In genomic region chr17:44797809-44798208, GRCh38 we compare ENCODE assay signal across 20 cellular contexts. TPM values are rescaled to one million over a fixed set of nuclear protein-coding genes. Genes with fewer than 3 reads are reported as not detected.
DNase-seq lines count a peak whose midpoint lies in the region; ATAC-seq, FAIRE-seq and TF ChIP-seq lines count a peak whose summit lies in the region.
"Had no signal": no experiment of that assay in that cellular context is flagged by ENCODE, and none has a peak within 500 bp of the region (broad histone marks: within the 10 kb centered on the region; RNA-seq: fewer than 3 reads in every experiment).

No MANE protein-coding gene starts in this region.

- H4K5ac ChIP-seq in mesendoderm (ENCODE audit: low read length) = no peak overlapping the region

- TF ChIP-seq CTCF in liver (IDR thresholded peaks at IDR 0.05; ENCODE audit: low read depth, low read length, missing input control) = no peak
- no peak for TF ChIP-seq CTCF in HepG2 (CRISPR knock-in tag; IDR thresholded peaks at IDR 0.05)
- TF ChIP-seq CTCF in nephron progenitor cell (IDR thresholded peaks at IDR 0.05) = no peak

- no peak overlapping the region for H3K9ac ChIP-seq in liver (ENCODE audit: low read depth in 1 of 2, low read length in 2 of 2)
- H3K9ac ChIP-seq in HepG2 (ENCODE audit: insufficient read depth, low read depth, low read length) = no peak overlapping the region
- no peak overlapping the region for H3K9ac ChIP-seq in mesendoderm (ENCODE audit: low read length)

- H2BK120ac ChIP-seq in mesendoderm (ENCODE audit: low read depth, low read length) = no peak overlapping the region

- H3K4me1 ChIP-seq in liver (ENCODE audit: control insufficient read depth in 4 of 4, insufficient read depth in 4 of 4, low read length in 3 of 4) (peaks cover 0 to 9% (median 0%) of the 10 kb centered on the region in 4 donors), HepG2 (ENCODE audit: insufficient read depth, low read length) (peaks cover 22% of the 10 kb centered on the region), mesendoderm (ENCODE audit: control insufficient read depth, low read depth, low read length) (no peaks in the 10 kb centered on the region)
- H3K4me1 ChIP-seq: pancreas had no signal

- H3K4ac ChIP-seq in mesendoderm (ENCODE audit: low read depth, low read length) = no peak overlapping the region

- H3K36me3 ChIP-seq in liver (ENCODE audit: control insufficient read depth in 4 of 4, insufficient read depth in 3 of 4, low read depth in 1 of 4, low read length in 3 of 4) (no peaks in the 10 kb centered on the region), HepG2 (replicated peaks in 1 of 2; ENCODE audit: control insufficient read depth in 1 of 2, insufficient read depth in 2 of 2, low read length in 2 of 2) (0 out of 5 replicates have a peak, but pooled peaks cover 0 to 1% of the 10 kb centered on the region in 2 experiments), mesendoderm (ENCODE audit: control insufficient read depth, insufficient read depth, low read length) (peaks cover 2% of the 10 kb centered on the region)
- H3K36me3 ChIP-seq: pancreas, thyroid gland had no signal

- H3K36me3 Mint-ChIP-seq in nephron progenitor cell (ENCODE audit: low read depth) = peaks cover 55% of the 10 kb centered on the region
- H3K36me3 Mint-ChIP-seq: CD8-positive, alpha-beta T cell had no signal

- no peak overlapping the region for H3K23ac ChIP-seq in mesendoderm (ENCODE audit: low read length)

- H2AK5ac ChIP-seq in mesendoderm (ENCODE audit: low read length) = no peak overlapping the region

- H3K79me1 ChIP-seq in mesendoderm (ENCODE audit: low read length) = peaks cover 4% of the 10 kb centered on the region

- H3K4me1 Mint-ChIP-seq in nephron progenitor cell = peaks cover 22% of the 10 kb centered on the region

- no peak overlapping the region for H3K4me3 Mint-ChIP-seq in nephron progenitor cell
- H3K4me3 Mint-ChIP-seq: activated T-cell treated with anti-CD3 and anti-CD28 coated beads, Interleukin-2, amount 50 U/mL, for 72 hours; CD8-positive, alpha-beta T cell had no signal

- no peaks in the 10 kb centered on the region for H3K27me3 ChIP-seq in liver (ENCODE audit: control insufficient read depth in 4 of 4, insufficient read depth in 4 of 4, low read length in 3 of 4)
- H3K27me3 ChIP-seq in HepG2 (ENCODE audit: control insufficient read depth in 1 of 2, insufficient read depth in 2 of 2, low read length in 2 of 2) = peaks cover 0 to 3% of the 10 kb centered on the region in 2 experiments; a peak in 2 of 5 replicates
- H3K27me3 ChIP-seq in mesendoderm (ENCODE audit: insufficient read depth, low read length, poor library complexity) = no peaks in the 10 kb centered on the region
- H3K27me3 ChIP-seq: pancreas, thyroid gland had no signal

- 81% methylated on average over 11 of the region's 11 CpGs for WGBS in liver
- WGBS in HepG2 (ENCODE audit: low lambda C conversion rate) = 63% methylated on average over 11 of the region's 11 CpGs
- no CpG with 5 or more reads among the region's 11 CpGs for WGBS in mesendoderm (ENCODE audit: extremely low coverage, insufficient coverage, low lambda C conversion rate)

- TF ChIP-seq POLR2A in HepG2 (IDR thresholded peaks at IDR 0.05; ENCODE audit: insufficient read depth in 1 of 2, low read depth in 2 of 2, low read length in 2 of 2) = no peak

- no peak for FAIRE-seq in HepG2 (lab: Jason Lieb, UNC)
- FAIRE-seq: A204.1, GM19239, pancreas had no signal

- H3K79me2 ChIP-seq in HepG2 (ENCODE audit: insufficient read depth, low read length) (no peaks in the 10 kb centered on the region), mesendoderm (ENCODE audit: control insufficient read depth, insufficient read depth, low read length) (no peaks in the 10 kb centered on the region)

- H4K8ac ChIP-seq in mesendoderm (ENCODE audit: low read depth, low read length) = no peak overlapping the region

- no peak for DNase-seq in HepG2 (ENCODE audit: low spot score)
- no peak for DNase-seq in Right ventricle myocardium superior
- no peak for DNase-seq in nephron progenitor cell
- no peak for DNase-seq in mesendoderm
- DNase-seq: activated T-cell treated with anti-CD3 and anti-CD28 coated beads, Interleukin-2, amount 50 U/mL, for 72 hours; CD8-positive, alpha-beta T cell; GDM1; NCI-H1092; NCI-H2171 treated with DMSO at 0.1 percent for 48 hours; NK-92 treated with Interleukin-12 subunit alpha and Interleukin-12 subunit beta, amount 100 ng/mL, for 24 hours; pancreas; SHP77 treated with DMSO at 0.1 percent for 48 hours; thyroid gland had no signal

- peak overlapping the region; percentile 92 for H3K27ac Mint-ChIP-seq in nephron progenitor cell
- H3K27ac Mint-ChIP-seq: activated T-cell treated with anti-CD3 and anti-CD28 coated beads, Interleukin-2, amount 50 U/mL, for 72 hours; CD8-positive, alpha-beta T cell had no signal

- H3K4me3 ChIP-seq in liver (ENCODE audit: low read depth in 1 of 3, low read length in 3 of 3) (no peak overlapping the region), HepG2 (replicated peaks in 1 of 3; ENCODE audit: insufficient read depth in 1 of 3, low read depth in 2 of 3, low read length in 3 of 3) (no peak overlapping the region), mesendoderm (ENCODE audit: low read length) (no peak overlapping the region)
- H3K4me3 ChIP-seq: pancreas, thyroid gland had no signal

- no peaks in the 10 kb centered on the region for H3K27me3 Mint-ChIP-seq in nephron progenitor cell (ENCODE audit: low read depth, poor library complexity)

- H3K27ac ChIP-seq in liver (ENCODE audit: low read depth in 1 of 2, low read length in 2 of 2) (peak overlapping the region; percentile 10 to 70), HepG2 (ENCODE audit: extremely low read length, insufficient read depth, low read length) (no peak overlapping the region), mesendoderm (ENCODE audit: low read depth, low read length) (no peak overlapping the region)
- H3K27ac ChIP-seq: pancreas, thyroid gland had no signal

- TF ChIP-seq RAD21 in liver (IDR thresholded peaks at IDR 0.05) = no peak
- no peak for TF ChIP-seq RAD21 in HepG2 (CRISPR knock-in tag; IDR thresholded peaks at IDR 0.05)

- H3K4me2 ChIP-seq in HepG2 (ENCODE audit: low read depth, low read length) (no peak overlapping the region), mesendoderm (ENCODE audit: low read length) (no peak overlapping the region)

- POLR2A ChIA-PET in HepG2 (lab: Yijun Ruan, JAX) = no interaction called here

- H3K9me3 Mint-ChIP-seq in nephron progenitor cell = no peaks in the 10 kb centered on the region
- H3K9me3 Mint-ChIP-seq: activated T-cell treated with anti-CD3 and anti-CD28 coated beads, Interleukin-2, amount 50 U/mL, for 72 hours; CD8-positive, alpha-beta T cell had no signal

- H4K20me1 ChIP-seq in HepG2 (ENCODE audit: insufficient read depth, low read length) = no peaks in the 10 kb centered on the region

- TF ChIP-seq EP300 in HepG2 (IDR thresholded peaks at IDR 0.05; ENCODE audit: low read depth in 2 of 2, low read length in 2 of 2) = no peak
- no peak for TF ChIP-seq EP300 in HepG2 (CRISPR knock-in tag; IDR thresholded peaks at IDR 0.05; ENCODE audit: borderline replicate concordance)

- in situ Hi-C loops in HepG2 (cut with HindIII; ENCODE audit: extremely low pct_ligation_motif_present, low pct_unique_long_range_greater_than_20kb) = loop anchor here (25.0 kb wide), 1 partner anchor 214 kb away; no protein-coding TSS in a partner anchor

- H3K9me3 ChIP-seq in liver (ENCODE audit: control insufficient read depth in 4 of 4, low read length in 3 of 4) (no peaks in the 10 kb centered on the region), HepG2 (ENCODE audit: low read length) (no peaks in the 10 kb centered on the region)
- H3K9me3 ChIP-seq: pancreas, thyroid gland had no signal

- H2AFZ ChIP-seq in HepG2 (ENCODE audit: low read length) = no peak overlapping the region

- no TSS peak for BruUV-seq in HepG2 (replicated peaks; lab: Mats Ljungman, UMichigan)

- H3K56ac ChIP-seq in mesendoderm (ENCODE audit: low read length) = no peak overlapping the region

- intact Hi-C loops in HepG2 (cut with micrococcal nuclease; ENCODE audit: unreplicated experiment) = no loop called here
- intact Hi-C loops in Right ventricle myocardium superior (cut with DNase I) = no loop called here

- H2BK5ac ChIP-seq in mesendoderm (ENCODE audit: low read length) = no peak overlapping the region

- no peak overlapping the region for H3K18ac ChIP-seq in mesendoderm (ENCODE audit: low read length)

- CTCF ChIA-PET in HepG2 (lab: Yijun Ruan, JAX; ENCODE audit: low intra/inter-chr PET ratio, low total read pairs) = no interaction called here

- H2BK15ac ChIP-seq in mesendoderm (replicated peaks; ENCODE audit: low read depth) = no peak overlapping the region

- no peak for ATAC-seq in HepG2
- ATAC-seq in Right ventricle myocardium superior (ENCODE audit: poor library complexity) = peak; percentile 72
- ATAC-seq in GM18519 (IDR thresholded peaks at IDR 0.05; ENCODE audit: low FRiP score, unreplicated experiment) = no peak
- no peak for ATAC-seq in GM18909 (IDR thresholded peaks at IDR 0.05; ENCODE audit: poor library complexity, unreplicated experiment)
- ATAC-seq in HG03196 (IDR thresholded peaks at IDR 0.05; ENCODE audit: unreplicated experiment) = no peak
- ATAC-seq: activated T-cell treated with anti-CD3 and anti-CD28 coated beads, Interleukin-2, amount 50 U/mL, for 72 hours; CD8-positive, alpha-beta T cell; pancreas had no signal

RNA-seq across cellular contexts. Expression of gene GJC1, which starts 32.3 kb away (rescaled TPM):
- total RNA-seq in liver = 1 to 10 TPM; 1.2 to 1.4 TPM
- polyA plus RNA-seq in liver = under 1 TPM; 0.17 to 0.37 TPM
- total RNA-seq in HepG2 (2016; rRNA removed; fragmentation: Illumina TruSeq; extraction: Trizol) = 1.7 and 2.0 TPM in 2 replicates
- 0.35 and 0.40 TPM in 2 replicates for total RNA-seq in HepG2 (2016; cell fraction: cytosol; rRNA removed; fragmentation: Illumina TruSeq; extraction: Trizol; ENCODE audit: low read depth)
- 1.9 and 2.5 TPM in 2 replicates for total RNA-seq in HepG2 (2016; cell fraction: insoluble cytoplasmic fraction; rRNA removed; fragmentation: Illumina TruSeq; extraction: Trizol)
- 0.83 and 1.2 TPM in 2 replicates for total RNA-seq in HepG2 (2016; cell fraction: membrane; rRNA removed; fragmentation: Illumina TruSeq; extraction: Trizol)
- total RNA-seq in HepG2 (2016; cell fraction: nucleus; rRNA removed; fragmentation: Illumina TruSeq; extraction: Trizol) = 1.6 and 2.1 TPM in 2 replicates
- 1.2 and 1.7 TPM in 2 replicates for polyA plus RNA-seq in HepG2 (2011; rRNA removed)
- 1.0 and 1.6 TPM in 2 replicates for polyA plus RNA-seq in HepG2 (2011; cell fraction: cytosol; rRNA removed)
- polyA plus RNA-seq in HepG2 (2011; cell fraction: nucleus; rRNA removed) = 0.81 and 1.1 TPM in 2 replicates
- polyA plus RNA-seq in HepG2 (2012) = 2.4 and 2.6 TPM in 2 replicates
- 0.18 and 0.34 TPM in 2 replicates for polyA plus RNA-seq in HepG2 (2016; cell fraction: cytosol; fragmentation: Illumina TruSeq; extraction: Trizol; ENCODE audit: low read depth)
- 1.9 and 2.0 TPM in 2 replicates for polyA plus RNA-seq in HepG2 (2016; cell fraction: insoluble cytoplasmic fraction; fragmentation: Illumina TruSeq; extraction: Trizol; ENCODE audit: low read depth)
- polyA plus RNA-seq in HepG2 (2016; cell fraction: membrane; fragmentation: Illumina TruSeq; extraction: Trizol; ENCODE audit: low read depth) = 0.55 TPM in 2 replicates
- polyA plus RNA-seq in HepG2 (2016; cell fraction: nucleus; fragmentation: Illumina TruSeq; extraction: Trizol; ENCODE audit: insufficient read depth, low read depth) = 2.2 and 3.5 TPM in 2 replicates
- 2.4 and 13.8 TPM in 2 replicates for polyA minus RNA-seq in HepG2 (2011; rRNA and poly(A)+ RNA removed; ENCODE audit: low replicate concordance)
- 1.7 and 2.3 TPM in 2 replicates for polyA minus RNA-seq in HepG2 (2011; cell fraction: cytosol; rRNA and poly(A)+ RNA removed)
- polyA minus RNA-seq in HepG2 (2011; cell fraction: nucleus; rRNA and poly(A)+ RNA removed) = 1.1 and 1.3 TPM in 2 replicates
- 16.1 TPM for total RNA-seq in Right ventricle myocardium superior
- 35.4 TPM for polyA plus RNA-seq in mesendoderm (2013, experiment 1 of 2)
- 36.0 TPM for polyA plus RNA-seq in mesendoderm (2013, experiment 2 of 2)
- total RNA-seq: CD8-positive, alpha-beta T cell had no signal

RNA-seq across cellular contexts. Expression of gene ADAM11, which starts 39.0 kb away (rescaled TPM):
- total RNA-seq in liver = 1 to 10 TPM in 1 of 2 donors, under 1 TPM in 1; 0.08 to 1.1 TPM
- polyA plus RNA-seq in liver = under 1 TPM in 1 of 2 donors, not detected in 1; 0.06 TPM
- total RNA-seq in HepG2 (2016; rRNA removed; fragmentation: Illumina TruSeq; extraction: Trizol) = 0.44 and 0.91 TPM in 2 replicates
- 0.18 and 0.40 TPM in 2 replicates for total RNA-seq in HepG2 (2016; cell fraction: cytosol; rRNA removed; fragmentation: Illumina TruSeq; extraction: Trizol; ENCODE audit: low read depth)
- 0.40 and 0.76 TPM in 2 replicates for total RNA-seq in HepG2 (2016; cell fraction: insoluble cytoplasmic fraction; rRNA removed; fragmentation: Illumina TruSeq; extraction: Trizol)
- 0.59 TPM in 2 replicates for total RNA-seq in HepG2 (2016; cell fraction: membrane; rRNA removed; fragmentation: Illumina TruSeq; extraction: Trizol)
- total RNA-seq in HepG2 (2016; cell fraction: nucleus; rRNA removed; fragmentation: Illumina TruSeq; extraction: Trizol) = 1.4 and 1.8 TPM in 2 replicates
- 0.33 and 0.38 TPM in 2 replicates for polyA plus RNA-seq in HepG2 (2011; rRNA removed)
- polyA plus RNA-seq in HepG2 (2011; cell fraction: cytosol; rRNA removed) = 0.09 and 0.34 TPM in 2 replicates
- polyA plus RNA-seq in HepG2 (2011; cell fraction: nucleus; rRNA removed) = 2.0 and 2.2 TPM in 2 replicates
- polyA plus RNA-seq in HepG2 (2012) = 0.19 and 0.40 TPM in 2 replicates
- polyA plus RNA-seq in HepG2 (2016; cell fraction: cytosol; fragmentation: Illumina TruSeq; extraction: Trizol; ENCODE audit: low read depth) = 0.17 and 0.23 TPM in 2 replicates
- 0.50 and 0.58 TPM in 2 replicates for polyA plus RNA-seq in HepG2 (2016; cell fraction: insoluble cytoplasmic fraction; fragmentation: Illumina TruSeq; extraction: Trizol; ENCODE audit: low read depth)
- 0.31 and 0.34 TPM in 2 replicates for polyA plus RNA-seq in HepG2 (2016; cell fraction: membrane; fragmentation: Illumina TruSeq; extraction: Trizol; ENCODE audit: low read depth)
- 2.2 and 3.0 TPM in 2 replicates for polyA plus RNA-seq in HepG2 (2016; cell fraction: nucleus; fragmentation: Illumina TruSeq; extraction: Trizol; ENCODE audit: insufficient read depth, low read depth)
- 2.1 and 2.5 TPM in 2 replicates for polyA minus RNA-seq in HepG2 (2011; rRNA and poly(A)+ RNA removed; ENCODE audit: low replicate concordance)
- 0.18 and 0.69 TPM in 2 replicates for polyA minus RNA-seq in HepG2 (2011; cell fraction: cytosol; rRNA and poly(A)+ RNA removed)
- 0.87 and 0.90 TPM in 2 replicates for polyA minus RNA-seq in HepG2 (2011; cell fraction: nucleus; rRNA and poly(A)+ RNA removed)
- 18.5 TPM for total RNA-seq in Right ventricle myocardium superior
- polyA plus RNA-seq in mesendoderm (2013, experiment 1 of 2) = 0.46 TPM
- 0.43 TPM for polyA plus RNA-seq in mesendoderm (2013, experiment 2 of 2)

RNA-seq across cellular contexts. Expression of gene HIGD1B, which starts 49.9 kb away (rescaled TPM):
- total RNA-seq in liver (not detected), HepG2 (2016; rRNA removed; fragmentation: Illumina TruSeq; extraction: Trizol) (not detected in 2 replicates), Right ventricle myocardium superior (17.4 TPM)
- polyA plus RNA-seq in liver (under 1 TPM; 0.28 to 0.43 TPM), HepG2 (2011; rRNA removed) (not detected in 2 replicates)
- not detected in 2 replicates for total RNA-seq in HepG2 (2016; cell fraction: cytosol; rRNA removed; fragmentation: Illumina TruSeq; extraction: Trizol; ENCODE audit: low read depth)
- not detected in 2 replicates for total RNA-seq in HepG2 (2016; cell fraction: insoluble cytoplasmic fraction; rRNA removed; fragmentation: Illumina TruSeq; extraction: Trizol)
- total RNA-seq in HepG2 (2016; cell fraction: membrane; rRNA removed; fragmentation: Illumina TruSeq; extraction: Trizol) = not detected in 2 replicates
- not detected in 2 replicates for total RNA-seq in HepG2 (2016; cell fraction: nucleus; rRNA removed; fragmentation: Illumina TruSeq; extraction: Trizol)
- not detected in 2 replicates for polyA plus RNA-seq in HepG2 (2011; cell fraction: cytosol; rRNA removed)
- not detected in 2 replicates for polyA plus RNA-seq in HepG2 (2011; cell fraction: nucleus; rRNA removed)
- not detected in 2 replicates for polyA plus RNA-seq in HepG2 (2012)
- not detected in 2 replicates for polyA plus RNA-seq in HepG2 (2016; cell fraction: cytosol; fragmentation: Illumina TruSeq; extraction: Trizol; ENCODE audit: low read depth)
- polyA plus RNA-seq in HepG2 (2016; cell fraction: insoluble cytoplasmic fraction; fragmentation: Illumina TruSeq; extraction: Trizol; ENCODE audit: low read depth) = not detected in 2 replicates
- not detected in 2 replicates for polyA plus RNA-seq in HepG2 (2016; cell fraction: membrane; fragmentation: Illumina TruSeq; extraction: Trizol; ENCODE audit: low read depth)
- polyA plus RNA-seq in HepG2 (2016; cell fraction: nucleus; fragmentation: Illumina TruSeq; extraction: Trizol; ENCODE audit: insufficient read depth, low read depth) = not detected in 2 replicates
- not detected in 2 replicates for polyA minus RNA-seq in HepG2 (2011; rRNA and poly(A)+ RNA removed; ENCODE audit: low replicate concordance)
- not detected in 2 replicates for polyA minus RNA-seq in HepG2 (2011; cell fraction: cytosol; rRNA and poly(A)+ RNA removed)
- polyA minus RNA-seq in HepG2 (2011; cell fraction: nucleus; rRNA and poly(A)+ RNA removed) = not detected in 2 replicates
- polyA plus RNA-seq in mesendoderm (2013, experiment 1 of 2) = not detected
- not detected for polyA plus RNA-seq in mesendoderm (2013, experiment 2 of 2)
- total RNA-seq: activated T-cell treated with anti-CD3 and anti-CD28 coated beads, Interleukin-2, amount 50 U/mL, for 72 hours; CD8-positive, alpha-beta T cell; dermis microvascular lymphatic vessel endothelial cell; thyroid gland had no signal

Comparison
In these comparisons a context has a peak if more than half of its experiments do, and no peak if none do; other contexts are left out.
1. H3K27ac ChIP-seq: peak in liver (2 of 2); none in HepG2 (single experiment) and mesendoderm (single experiment).
2. RNA of gene HIGD1B, which starts 49.9 kb away (total RNA-seq): 17.4 TPM in Right ventricle myocardium superior (single experiment); not detected in liver and not detected in HepG2; every median in the first group is over 10 times any median in the second.